17 cellular contexts compared by ENCODE assay signal in genomic region chr7:128357366-128357662, GRCh38. TPM values are rescaled to one million over a fixed set of nuclear protein-coding genes. Genes with fewer than 3 reads are reported as not detected.
"Had no signal": no experiment of that assay in that cellular context is flagged by ENCODE, and none has a peak within 500 bp of the region (broad histone marks: within the 10 kb centered on the region; RNA-seq: fewer than 3 reads in every experiment).

No MANE protein-coding gene starts in this region.

- H3K27ac Mint-ChIP-seq: activated CD4-positive, alpha-beta memory T cell treated with anti-CD3 and anti-CD28 coated beads, Interleukin-2, amount 10 ng/mL, durations not matched to agents 7 days and 5 days; activated naive CD4-positive, alpha-beta T cell treated with anti-CD3 and anti-CD28 coated beads, Interleukin-2, amount 50 U/mL, for 72 hours; stimulated activated naive B cell treated with anti-CD40 and anti-IgM and Interleukin-4, amounts not matched to agents 10 μg/mL and 1 μg/mL and 100 μg/mL, for 72 hours; WTC11 had no signal

- H3K9ac ChIP-seq: parathyroid adenoma had no signal

- H3K9me3 ChIP-seq: transverse colon had no signal

- H3K4me3 Mint-ChIP-seq: activated CD4-positive, alpha-beta memory T cell treated with anti-CD3 and anti-CD28 coated beads, Interleukin-2, amount 10 ng/mL, durations not matched to agents 7 days and 5 days; activated T-cell treated with anti-CD3 and anti-CD28 coated beads, Interleukin-2, amount 50 U/mL, for 4 hours; central memory CD8-positive, alpha-beta T cell; stimulated activated naive B cell treated with anti-CD40 and anti-IgM and Interleukin-4, amounts not matched to agents 10 μg/mL and 1 μg/mL and 100 μg/mL, for 72 hours; WTC11 had no signal

- ATAC-seq: activated naive CD4-positive, alpha-beta T cell treated with anti-CD3 and anti-CD28 coated beads, Interleukin-2, amount 50 U/mL, for 72 hours; activated T-cell treated with anti-CD3 and anti-CD28 coated beads, Interleukin-2, amount 50 U/mL, for 4 hours; esophagus mucosa; stimulated activated naive B cell treated with anti-CD40 and anti-IgM and Interleukin-4, amounts not matched to agents 10 μg/mL and 1 μg/mL and 100 μg/mL, for 72 hours; WTC11 had no signal

- H3K79me2 ChIP-seq: parathyroid adenoma had no signal

- H3K4me3 ChIP-seq: coronary artery, transverse colon had no signal

- DNase-seq: activated CD4-positive, alpha-beta memory T cell treated with anti-CD3 and anti-CD28 coated beads, Interleukin-2, amount 10 ng/mL, durations not matched to agents 7 days and 5 days; activated CD4-positive, alpha-beta T cell treated with anti-CD3 and anti-CD28 coated beads for 4 hours; activated effector memory CD4-positive, alpha-beta T cell treated with Interleukin-2 at 50 U/mL for 16 hours; activated T-cell treated with anti-CD3 and anti-CD28 coated beads, Interleukin-2, amount 50 U/mL, for 4 hours; hippocampal formation; kidney; stimulated activated CD4-positive, alpha-beta T cell treated with anti-CD3 and anti-CD28 coated beads, Interleukin-4, amount 100 ng/mL, for 1 hour; stimulated activated naive B cell treated with anti-CD40 and anti-IgM and Interleukin-4, amounts not matched to agents 10 μg/mL and 1 μg/mL and 100 μg/mL, for 72 hours; T-helper 2 cell; transverse colon had no signal

- H2AFZ ChIP-seq: parathyroid adenoma had no signal

- H3K36me3 ChIP-seq: transverse colon had no signal

- H3K36me3 Mint-ChIP-seq: WTC11 had no signal

- H3K9me3 Mint-ChIP-seq: activated CD4-positive, alpha-beta memory T cell treated with anti-CD3 and anti-CD28 coated beads, Interleukin-2, amount 10 ng/mL, durations not matched to agents 7 days and 5 days; activated naive CD4-positive, alpha-beta T cell treated with anti-CD3 and anti-CD28 coated beads, Interleukin-2, amount 50 U/mL, for 72 hours; activated T-cell treated with anti-CD3 and anti-CD28 coated beads, Interleukin-2, amount 50 U/mL, for 4 hours; central memory CD8-positive, alpha-beta T cell; stimulated activated naive B cell treated with anti-CD40 and anti-IgM and Interleukin-4, amounts not matched to agents 10 μg/mL and 1 μg/mL and 100 μg/mL, for 72 hours; WTC11 had no signal

- H3K27ac ChIP-seq: coronary artery, parathyroid adenoma, transverse colon had no signal

RNA-seq across cellular contexts. Expression of gene PRRT4, which starts 4.2 kb away (rescaled TPM):
- total RNA-seq: activated CD4-positive, alpha-beta memory T cell treated with anti-CD3 and anti-CD28 coated beads, Interleukin-2, amount 10 ng/mL, durations not matched to agents 7 days and 5 days; kidney; renal cortical epithelial cell had no signal
